Comparison of ENCODE assay signal across 9 cellular contexts in genomic region chr7:100157069-100157333, GRCh38. TPM values are rescaled to one million over a fixed set of nuclear protein-coding genes. Genes with fewer than 3 reads are reported as not detected.
A peak's percentile ranks its signal among the peaks of the same experiment; 100 is the strongest.
DNase-seq lines count a peak whose midpoint lies in the region; ATAC-seq, FAIRE-seq and TF ChIP-seq lines count a peak whose summit lies in the region.
"Had no signal": no experiment of that assay in that cellular context is flagged by ENCODE, and none has a peak within 500 bp of the region (broad histone marks: within the 10 kb centered on the region; RNA-seq: fewer than 3 reads in every experiment).

No MANE protein-coding gene starts in this region.

- peaks cover 14% of the 10 kb centered on the region for H3K36me3 Mint-ChIP-seq in central memory CD8-positive, alpha-beta T cell (ENCODE audit: insufficient read depth)
- no peaks in the 10 kb centered on the region for H3K36me3 Mint-ChIP-seq in natural killer cell

- H3K27me3 ChIP-seq in BLaER1 treated with 17β-estradiol and CSF1 and Interleukin-3, amounts not matched to agents 10 nM and 100 nM: no peaks in the 10 kb centered on the region

- peak overlapping the region; percentile 89 to 100 (median 97) for H3K4me2 ChIP-seq in BLaER1 treated with 17β-estradiol and CSF1 and Interleukin-3, amounts not matched to agents 10 nM and 100 nM

- H3K27me3 Mint-ChIP-seq in central memory CD8-positive, alpha-beta T cell: no peaks in the 10 kb centered on the region
- no peaks in the 10 kb centered on the region for H3K27me3 Mint-ChIP-seq in natural killer cell (ENCODE audit: low read depth in 2 of 2)

- H3K4me3 Mint-ChIP-seq in central memory CD8-positive, alpha-beta T cell: peak overlapping the region; percentile 78
- H3K4me3 Mint-ChIP-seq in natural killer cell: peak overlapping the region; percentile 68

- peak overlapping the region; percentile 80 to 100 (median 94) for H3K4me3 ChIP-seq in BLaER1 treated with 17β-estradiol and CSF1 and Interleukin-3, amounts not matched to agents 10 nM and 100 nM

- ATAC-seq in central memory CD8-positive, alpha-beta T cell (replicated peaks; ENCODE audit: extremely low read depth, poor library complexity, severe bottlenecking): no peak
- ATAC-seq in natural killer cell: no peak
- no peak for ATAC-seq in activated CD4-positive, CD25-positive, alpha-beta regulatory T cell treated with anti-CD3 and anti-CD28 coated beads, Interleukin-2, amount 50 U/mL, for 24 hours

- TF ChIP-seq CTCF in natural killer cell (IDR thresholded peaks at IDR 0.05): no peak

- no peak for DNase-seq in central memory CD8-positive, alpha-beta T cell (ENCODE audit: low spot score in 2 of 2)
- DNase-seq in natural killer cell: no peak
- no peak for DNase-seq in NCI-H2081 treated with DMSO at 0.1 percent for 48 hours (lab: John Stamatoyannopoulos, UW)
- DNase-seq in HTR-8/SVneo (ENCODE audit: insufficient read length, low spot score): no peak
- no peak for DNase-seq in NCI-H1694 treated with DMSO at 0.1 percent for 48 hours (lab: John Stamatoyannopoulos, UW)
- DNase-seq: occipital lobe had no signal

- H3K27ac Mint-ChIP-seq in central memory CD8-positive, alpha-beta T cell (ENCODE audit: low read depth): peak overlapping the region; percentile 53
- peak overlapping the region; percentile 80 to 82 for H3K27ac Mint-ChIP-seq in natural killer cell

- no peaks in the 10 kb centered on the region for H3K9me3 ChIP-seq in BLaER1 treated with 17β-estradiol and CSF1 and Interleukin-3, amounts not matched to agents 10 nM and 100 nM (replicated peaks in 1 of 11)
- H3K9me3 ChIP-seq in KOPT-K1 (ENCODE audit: insufficient read depth, low read length, poor library complexity, severe bottlenecking): no peaks in the 10 kb centered on the region

- peaks cover 39 to 57% (median 50%) of the 10 kb centered on the region in 11 experiments for H4K20me1 ChIP-seq in BLaER1 treated with 17β-estradiol and CSF1 and Interleukin-3, amounts not matched to agents 10 nM and 100 nM

- H3K9me3 Mint-ChIP-seq in central memory CD8-positive, alpha-beta T cell: no peaks in the 10 kb centered on the region
- no peaks in the 10 kb centered on the region for H3K9me3 Mint-ChIP-seq in natural killer cell

- no peak for FAIRE-seq in HTR-8/SVneo (lab: Jason Lieb, UNC)

- H3K9ac ChIP-seq in BLaER1 treated with 17β-estradiol and CSF1 and Interleukin-3, amounts not matched to agents 10 nM and 100 nM: peak overlapping the region; percentile 87 to 98 (median 94)

- H3K36me3 ChIP-seq in BLaER1 treated with 17β-estradiol and CSF1 and Interleukin-3, amounts not matched to agents 10 nM and 100 nM: peaks cover 40 to 53% (median 46%) of the 10 kb centered on the region in 11 experiments
- H3K36me3 ChIP-seq in KOPT-K1 (ENCODE audit: insufficient read depth, low read length): peaks cover 56% of the 10 kb centered on the region

- H3K27ac ChIP-seq in BLaER1 treated with 17β-estradiol and CSF1 and Interleukin-3, amounts not matched to agents 10 nM and 100 nM: peak overlapping the region in 9 of 11 experiments; percentile 35 to 96 (median 92); a peak in 16 of 22 replicates
- H3K27ac ChIP-seq in KOPT-K1 (ENCODE audit: low read depth, low read length, poor library complexity, severe bottlenecking): peak overlapping the region; percentile 84

- peaks cover 32% of the 10 kb centered on the region for H3K4me1 Mint-ChIP-seq in central memory CD8-positive, alpha-beta T cell
- peaks cover 12 to 29% of the 10 kb centered on the region in 2 donors for H3K4me1 Mint-ChIP-seq in natural killer cell

- H3K4me1 ChIP-seq in BLaER1 treated with 17β-estradiol and CSF1 and Interleukin-3, amounts not matched to agents 10 nM and 100 nM: peaks cover 57 to 75% (median 66%) of the 10 kb centered on the region in 10 experiments

- intact Hi-C loops in natural killer cell (cut with micrococcal nuclease): no loop called here

RNA-seq across cellular contexts. Expression of gene TRAPPC14, which starts 1.5 kb away (rescaled TPM):
- 10 to 100 TPM; 55.1 to 59.2 (median 56.5) TPM for total RNA-seq in natural killer cell

RNA-seq across cellular contexts. Expression of gene LAMTOR4, which starts 8.3 kb away (rescaled TPM):
- total RNA-seq in natural killer cell: 100 to 1,000 TPM; 148 to 161 (median 156) TPM

RNA-seq across cellular contexts. Expression of gene GAL3ST4, which starts 11.4 kb away (rescaled TPM):
- total RNA-seq in natural killer cell: under 1 TPM; 0.78 to 0.95 (median 0.78) TPM

RNA-seq across cellular contexts. Expression of gene GPC2, which starts 20.2 kb away (rescaled TPM):
- total RNA-seq in natural killer cell: 1 to 10 TPM; 1.9 to 2.4 (median 2.3) TPM

RNA-seq across cellular contexts. Expression of gene STAG3, which starts 20.7 kb away (rescaled TPM):
- total RNA-seq in natural killer cell: 1 to 10 TPM; 5.0 to 5.6 (median 5.5) TPM
